In genomic region chr1:150477320-150477719, GRCh38 we compare ENCODE assay signal across 1 cellular context.
TF ChIP-seq lines count a peak whose summit lies in the region.

No MANE protein-coding gene starts in this region.

TF ChIP-seq in K562, 482 proteins besides CTCF, POLR2A, EP300 and RAD21:
- TF ChIP-seq ZNF239 (CRISPR knock-in tag; IDR thresholded peaks at IDR 0.05) (no peak), PRDM10 (IDR thresholded peaks at IDR 0.05; ENCODE audit: partially characterized antibody) (peak; percentile 23), SPI1 (IDR thresholded peaks at IDR 0.05; ENCODE audit: borderline replicate concordance, low read depth, low read length) (0 out of 2 replicates have a peak, but pooled peaks have one; percentile 11), FIP1L1 (IDR thresholded peaks at IDR 0.05; ENCODE audit: low read depth, low read length, poor library complexity, severe bottlenecking) (no peak)
